In the genomic region with DNA sequence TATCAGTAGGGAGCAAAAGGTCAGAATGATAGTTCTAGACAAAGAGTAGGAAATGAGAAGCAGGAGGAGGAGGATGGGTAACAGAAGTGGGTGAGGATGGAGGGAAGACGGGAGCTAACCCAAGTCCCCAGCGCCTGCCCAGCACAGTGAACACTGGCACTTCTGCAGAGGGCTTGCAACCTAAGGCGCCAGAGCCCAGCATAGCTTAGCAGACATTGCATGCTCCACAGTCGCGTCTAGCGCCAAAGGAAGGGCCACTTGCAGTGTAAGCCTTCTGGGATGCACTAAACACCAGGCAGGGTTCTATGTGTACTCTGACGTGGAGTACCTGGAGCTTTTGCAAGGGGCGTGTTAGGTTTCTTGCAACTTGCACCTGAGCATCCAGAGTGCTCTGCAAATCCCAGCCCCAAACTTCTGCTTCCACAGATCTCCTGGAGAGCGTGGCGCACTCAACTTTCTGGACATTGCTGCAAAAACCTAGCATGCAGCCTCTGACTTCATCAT, we compare ENCODE assay signal across 14 cellular contexts. TPM values are rescaled to one million over a fixed set of nuclear protein-coding genes. Genes with fewer than 3 reads are reported as not detected.
A peak's percentile ranks its signal among the peaks of the same experiment; 100 is the strongest.
DNase-seq lines count a peak whose midpoint lies in the region; ATAC-seq and TF ChIP-seq lines count a peak whose summit lies in the region.
"Had no signal": no experiment of that assay in that cellular context is flagged by ENCODE, and none has a peak within 500 bp of the region (broad histone marks: within the 10 kb centered on the region; RNA-seq: fewer than 3 reads in every experiment).

No MANE protein-coding gene starts in this region.

- H2BK15ac ChIP-seq in H9 (ENCODE audit: low read depth, low read length) = no peak overlapping the region

- H3K4me1 Mint-ChIP-seq in H9 = peaks cover 5 to 12% of the 10 kb centered on the region in 2 experiments
- peaks cover 6% of the 10 kb centered on the region for H3K4me1 Mint-ChIP-seq in activated T-helper 17 cell treated with anti-CD3 and anti-CD28 coated beads, Interleukin-2, amount 50 U/mL, for 72 hours
- peaks cover 0 to 22% (median 13%) of the 10 kb centered on the region in 7 donors for H3K4me1 Mint-ChIP-seq in naive thymus-derived CD4-positive, alpha-beta T cell

- H3K23ac ChIP-seq in H9 (ENCODE audit: insufficient read length, low read depth, low read length) = no peak overlapping the region

- H3K4ac ChIP-seq in H9 (ENCODE audit: low read depth, low read length) = no peak overlapping the region

- DNase-seq in NCI-H2107 treated with DMSO at 0.1 percent for 48 hours (lab: John Stamatoyannopoulos, UW; ENCODE audit: unreplicated experiment) (peak; percentile 4), NCI-H2107 (lab: John Stamatoyannopoulos, UW) (no peak), H9 (peak; percentile 33), Kasumi-1 (lab: John Stamatoyannopoulos, UW) (no peak), caudate nucleus (lab: John Stamatoyannopoulos, UW) (no peak), sigmoid colon (no peak)
- DNase-seq in naive thymus-derived CD4-positive, alpha-beta T cell = no peak
- DNase-seq: cortex of kidney, DND-41, spleen, uterus had no signal

- no peaks in the 10 kb centered on the region for H3K79me2 ChIP-seq in H9 (ENCODE audit: insufficient read depth, low read length)

- H3K4me3 Mint-ChIP-seq in H9 = peak overlapping the region; percentile 64 to 84
- H3K4me3 Mint-ChIP-seq in activated T-helper 17 cell treated with anti-CD3 and anti-CD28 coated beads, Interleukin-2, amount 50 U/mL, for 72 hours = peak overlapping the region; percentile 61
- H3K4me3 Mint-ChIP-seq in naive thymus-derived CD4-positive, alpha-beta T cell = peak overlapping the region in 9 of 10 donors; percentile 34 to 76 (median 71)

- peak overlapping the region; percentile 54 for H3K4me2 ChIP-seq in H9 (ENCODE audit: insufficient read depth, insufficient read length, low read length)

- no peak overlapping the region for H3K14ac ChIP-seq in H9 (ENCODE audit: insufficient read depth, low read length)

- intact Hi-C loops in naive thymus-derived CD4-positive, alpha-beta T cell (cut with micrococcal nuclease) = no loop called here
- intact Hi-C loops in sigmoid colon (cut with DNase I) = no loop called here

- H2AK5ac ChIP-seq in H9 (ENCODE audit: insufficient read length, low read length) = no peak overlapping the region

- no peak overlapping the region for H3K27ac ChIP-seq in H9 (ENCODE audit: insufficient read length, low read depth, low read length)
- no peak overlapping the region for H3K27ac ChIP-seq in naive thymus-derived CD4-positive, alpha-beta T cell (ENCODE audit: low read depth, low read length)
- no peak overlapping the region for H3K27ac ChIP-seq in caudate nucleus (ENCODE audit: low read depth, low read length)
- no peak overlapping the region for H3K27ac ChIP-seq in sigmoid colon
- H3K27ac ChIP-seq: spleen, uterus, VCaP had no signal

- no peak overlapping the region for H3K56ac ChIP-seq in H9 (ENCODE audit: insufficient read length, low read depth, low read length)

- H3K36me3 ChIP-seq in naive thymus-derived CD4-positive, alpha-beta T cell (ENCODE audit: control insufficient read depth in 2 of 3, insufficient read depth in 3 of 3, low read length in 3 of 3) = no peaks in the 10 kb centered on the region
- no peaks in the 10 kb centered on the region for H3K36me3 ChIP-seq in sigmoid colon
- H3K36me3 ChIP-seq: spleen, uterus had no signal

- no peak overlapping the region for H2AFZ ChIP-seq in H9 (ENCODE audit: low read length)

- no peak overlapping the region for H3K4me3 ChIP-seq in naive thymus-derived CD4-positive, alpha-beta T cell (ENCODE audit: low read length)
- H3K4me3 ChIP-seq in sigmoid colon = no peak overlapping the region
- H3K4me3 ChIP-seq: uterus had no signal

- no peak overlapping the region for H2BK120ac ChIP-seq in H9 (ENCODE audit: low read depth, low read length, poor library complexity, severe bottlenecking)

- H3K79me1 ChIP-seq in H9 (ENCODE audit: insufficient read depth, low read depth, low read length, poor library complexity, severe bottlenecking) = no peaks in the 10 kb centered on the region

- H3K23me2 ChIP-seq in H9 (ENCODE audit: insufficient read length, low read depth, low read length, poor library complexity, severe bottlenecking) = peaks cover 9% of the 10 kb centered on the region

- TF ChIP-seq CTCF in H9 (conservative IDR thresholded peaks at IDR 0.05) (no peak), sigmoid colon (IDR thresholded peaks at IDR 0.05) (no peak)

- H3K18ac ChIP-seq in H9 (ENCODE audit: insufficient read length, low read depth, low read length) = no peak overlapping the region

- no peak for TF ChIP-seq POLR2A in sigmoid colon (IDR thresholded peaks at IDR 0.05)

- H2BK20ac ChIP-seq in H9 (ENCODE audit: low read depth, low read length, poor library complexity, severe bottlenecking) = no peak overlapping the region

- H4K20me1 ChIP-seq in H9 (ENCODE audit: control insufficient read depth, insufficient read depth, insufficient read length) = no peaks in the 10 kb centered on the region

- no peak for TF ChIP-seq EP300 in sigmoid colon (IDR thresholded peaks at IDR 0.05)

- POLR2A ChIA-PET in naive thymus-derived CD4-positive, alpha-beta T cell (lab: Charles Lee) = no interaction called here

- H3T11ph ChIP-seq in H9 (ENCODE audit: low read length) = no peak overlapping the region

- CTCF ChIA-PET in naive thymus-derived CD4-positive, alpha-beta T cell (lab: Charles Lee) = no interaction called here

- H3K27me3 Mint-ChIP-seq in H9 (ENCODE audit: low read depth) = peaks cover 98% of the 10 kb centered on the region
- peaks cover 40% of the 10 kb centered on the region for H3K27me3 Mint-ChIP-seq in activated T-helper 17 cell treated with anti-CD3 and anti-CD28 coated beads, Interleukin-2, amount 50 U/mL, for 72 hours
- H3K27me3 Mint-ChIP-seq in naive thymus-derived CD4-positive, alpha-beta T cell = peaks cover 43 to 73% (median 56%) of the 10 kb centered on the region in 5 donors

- H2BK5ac ChIP-seq in H9 (ENCODE audit: insufficient read length, low read length) = no peak overlapping the region

- H3K4me1 ChIP-seq in H9 (ENCODE audit: insufficient read depth, low read length) = no peaks in the 10 kb centered on the region
- H3K4me1 ChIP-seq in naive thymus-derived CD4-positive, alpha-beta T cell (ENCODE audit: control insufficient read depth in 2 of 2, insufficient read depth in 2 of 2, low read length in 2 of 2) = peaks cover 0 to 4% of the 10 kb centered on the region in 2 donors
- peaks cover 0 to 14% (median 13%) of the 10 kb centered on the region in 4 donors for H3K4me1 ChIP-seq in sigmoid colon
- H3K4me1 ChIP-seq: uterus had no signal

- no peak overlapping the region for H4K5ac ChIP-seq in H9 (ENCODE audit: insufficient read length, low read depth, low read length)

- H3K9me3 Mint-ChIP-seq in H9 = peaks cover 68 to 75% of the 10 kb centered on the region in 2 experiments
- H3K9me3 Mint-ChIP-seq in activated T-helper 17 cell treated with anti-CD3 and anti-CD28 coated beads, Interleukin-2, amount 50 U/mL, for 72 hours = no peaks in the 10 kb centered on the region
- no peaks in the 10 kb centered on the region for H3K9me3 Mint-ChIP-seq in naive thymus-derived CD4-positive, alpha-beta T cell
- H3K9me3 Mint-ChIP-seq: activated naive CD4-positive, alpha-beta T cell treated with anti-CD3 and anti-CD28 coated beads, Interleukin-2, amount 50 U/mL, for 72 hours had no signal

- ATAC-seq in activated T-helper 17 cell treated with anti-CD3 and anti-CD28 coated beads, Interleukin-2, amount 50 U/mL, for 72 hours (replicated peaks) = no peak
- no peak for ATAC-seq in naive thymus-derived CD4-positive, alpha-beta T cell

- no peak overlapping the region for H2BK12ac ChIP-seq in H9 (ENCODE audit: insufficient read length, low read depth, low read length)

- no peaks in the 10 kb centered on the region; a peak in 2 of 7 replicates for H3K36me3 Mint-ChIP-seq in H9 (ENCODE audit: insufficient read depth in 1 of 3, low read depth in 3 of 3)
- no peaks in the 10 kb centered on the region for H3K36me3 Mint-ChIP-seq in activated T-helper 17 cell treated with anti-CD3 and anti-CD28 coated beads, Interleukin-2, amount 50 U/mL, for 72 hours (ENCODE audit: low read depth)
- H3K36me3 Mint-ChIP-seq in naive thymus-derived CD4-positive, alpha-beta T cell = no peaks in the 10 kb centered on the region
- H3K36me3 Mint-ChIP-seq: activated naive CD4-positive, alpha-beta T cell treated with anti-CD3 and anti-CD28 coated beads, Interleukin-2, amount 50 U/mL, for 72 hours had no signal

- H3K9ac ChIP-seq in H9 (ENCODE audit: extremely low read depth, insufficient read length, low read length) = no peak overlapping the region

- H4K8ac ChIP-seq in H9 (replicated peaks; ENCODE audit: insufficient read length, low read depth, low read length) = no peak overlapping the region

- H4K91ac ChIP-seq in H9 (ENCODE audit: insufficient read length, low read depth, low read length) = no peak overlapping the region

- no CpG with 5 or more reads among the region's 10 CpGs for WGBS in H9 (ENCODE audit: extremely low coverage, insufficient read length, low lambda C conversion rate)
- WGBS in sigmoid colon, 2 donors = 8 to 11% methylated on average over 10 of the region's 10 CpGs

- H3K27ac Mint-ChIP-seq in H9 = no peak overlapping the region
- no peak overlapping the region for H3K27ac Mint-ChIP-seq in activated T-helper 17 cell treated with anti-CD3 and anti-CD28 coated beads, Interleukin-2, amount 50 U/mL, for 72 hours
- no peak overlapping the region for H3K27ac Mint-ChIP-seq in naive thymus-derived CD4-positive, alpha-beta T cell
- H3K27ac Mint-ChIP-seq: activated naive CD4-positive, alpha-beta T cell treated with anti-CD3 and anti-CD28 coated beads, Interleukin-2, amount 50 U/mL, for 72 hours had no signal

- H3K27me3 ChIP-seq in H9 (ENCODE audit: insufficient read depth, low read length) (peaks cover 69% of the 10 kb centered on the region), sigmoid colon (peaks cover 18 to 62% (median 33%) of the 10 kb centered on the region in 3 donors)
- peaks cover 0 to 5% of the 10 kb centered on the region in 2 donors for H3K27me3 ChIP-seq in naive thymus-derived CD4-positive, alpha-beta T cell (ENCODE audit: control insufficient read depth in 2 of 2, insufficient read depth in 2 of 2, low read length in 2 of 2)

- H3K9me3 ChIP-seq in H9 (ENCODE audit: control insufficient read depth, low read depth, low read length) (peaks cover 2% of the 10 kb centered on the region), sigmoid colon (no peaks in the 10 kb centered on the region)
- no peaks in the 10 kb centered on the region for H3K9me3 ChIP-seq in naive thymus-derived CD4-positive, alpha-beta T cell (ENCODE audit: control insufficient read depth in 2 of 3, low read length in 3 of 3)
- H3K9me3 ChIP-seq: spleen, uterus had no signal

RNA-seq across cellular contexts. Expression of a gene that starts 46.4 kb away (rescaled TPM):
- total RNA-seq in H9 (2021) (7.3 and 7.5 TPM in 2 replicates), sigmoid colon (1 to 10 TPM; 3.9 to 7.8 (median 5.5) TPM)
- 10 to 100 TPM; 10.1 to 10.8 TPM for total RNA-seq in activated T-helper 17 cell treated with anti-CD3 and anti-CD28 coated beads, Interleukin-2, amount 50 U/mL, for 72 hours
- 10 to 100 TPM in 4 of 5 experiments, 1 to 10 TPM in 1; 9.7 to 19.3 (median 14.9) TPM for total RNA-seq in naive thymus-derived CD4-positive, alpha-beta T cell
- polyA plus RNA-seq in naive thymus-derived CD4-positive, alpha-beta T cell = 1 to 10 TPM; 4.2 to 6.0 TPM
- 1 to 10 TPM; 3.6 to 5.3 (median 3.9) TPM for polyA plus RNA-seq in sigmoid colon

Comparison
In these comparisons a context has a peak if more than half of its experiments do, and no peak if none do; other contexts are left out.
1. DNase-seq: peak in NCI-H2107 treated with DMSO at 0.1 percent for 48 hours (single experiment) and H9 (single experiment); none in NCI-H2107 (single experiment), naive thymus-derived CD4-positive, alpha-beta T cell (0 of 9), Kasumi-1 (0 of 2), caudate nucleus (0 of 61) and sigmoid colon (single experiment).
2. Peak in every context shown above with its lines, with median percentiles within 50 percentile points of each other: H3K4me3 Mint-ChIP-seq.